Comparison of ENCODE assay signal across 1 cellular context in the genomic region with DNA sequence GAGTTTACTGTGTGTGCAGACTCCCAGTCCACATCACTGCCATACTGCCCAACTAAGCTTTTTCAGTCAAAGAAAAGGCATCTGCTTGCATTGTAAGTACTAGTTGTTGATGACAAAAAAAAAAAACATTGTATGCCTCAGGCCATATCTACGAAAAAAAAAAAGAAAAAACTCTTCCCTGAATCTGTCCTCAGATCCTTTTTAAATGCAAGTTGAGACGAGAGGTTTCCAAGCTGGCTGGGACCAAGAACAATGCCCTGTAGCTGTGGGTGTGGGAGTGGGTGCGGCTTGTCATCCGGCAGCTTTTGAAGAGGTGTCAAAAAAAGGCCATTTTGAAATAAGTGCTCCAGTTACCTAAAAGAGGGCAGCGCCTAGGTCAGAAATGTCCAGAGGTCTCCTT.
TF ChIP-seq lines count a peak whose summit lies in the region.

No MANE protein-coding gene starts in this region.

TF ChIP-seq in GM23338, 12 proteins besides CTCF, POLR2A, EP300 and RAD21 (continued from another document):
- TF ChIP-seq, protein P1, sequence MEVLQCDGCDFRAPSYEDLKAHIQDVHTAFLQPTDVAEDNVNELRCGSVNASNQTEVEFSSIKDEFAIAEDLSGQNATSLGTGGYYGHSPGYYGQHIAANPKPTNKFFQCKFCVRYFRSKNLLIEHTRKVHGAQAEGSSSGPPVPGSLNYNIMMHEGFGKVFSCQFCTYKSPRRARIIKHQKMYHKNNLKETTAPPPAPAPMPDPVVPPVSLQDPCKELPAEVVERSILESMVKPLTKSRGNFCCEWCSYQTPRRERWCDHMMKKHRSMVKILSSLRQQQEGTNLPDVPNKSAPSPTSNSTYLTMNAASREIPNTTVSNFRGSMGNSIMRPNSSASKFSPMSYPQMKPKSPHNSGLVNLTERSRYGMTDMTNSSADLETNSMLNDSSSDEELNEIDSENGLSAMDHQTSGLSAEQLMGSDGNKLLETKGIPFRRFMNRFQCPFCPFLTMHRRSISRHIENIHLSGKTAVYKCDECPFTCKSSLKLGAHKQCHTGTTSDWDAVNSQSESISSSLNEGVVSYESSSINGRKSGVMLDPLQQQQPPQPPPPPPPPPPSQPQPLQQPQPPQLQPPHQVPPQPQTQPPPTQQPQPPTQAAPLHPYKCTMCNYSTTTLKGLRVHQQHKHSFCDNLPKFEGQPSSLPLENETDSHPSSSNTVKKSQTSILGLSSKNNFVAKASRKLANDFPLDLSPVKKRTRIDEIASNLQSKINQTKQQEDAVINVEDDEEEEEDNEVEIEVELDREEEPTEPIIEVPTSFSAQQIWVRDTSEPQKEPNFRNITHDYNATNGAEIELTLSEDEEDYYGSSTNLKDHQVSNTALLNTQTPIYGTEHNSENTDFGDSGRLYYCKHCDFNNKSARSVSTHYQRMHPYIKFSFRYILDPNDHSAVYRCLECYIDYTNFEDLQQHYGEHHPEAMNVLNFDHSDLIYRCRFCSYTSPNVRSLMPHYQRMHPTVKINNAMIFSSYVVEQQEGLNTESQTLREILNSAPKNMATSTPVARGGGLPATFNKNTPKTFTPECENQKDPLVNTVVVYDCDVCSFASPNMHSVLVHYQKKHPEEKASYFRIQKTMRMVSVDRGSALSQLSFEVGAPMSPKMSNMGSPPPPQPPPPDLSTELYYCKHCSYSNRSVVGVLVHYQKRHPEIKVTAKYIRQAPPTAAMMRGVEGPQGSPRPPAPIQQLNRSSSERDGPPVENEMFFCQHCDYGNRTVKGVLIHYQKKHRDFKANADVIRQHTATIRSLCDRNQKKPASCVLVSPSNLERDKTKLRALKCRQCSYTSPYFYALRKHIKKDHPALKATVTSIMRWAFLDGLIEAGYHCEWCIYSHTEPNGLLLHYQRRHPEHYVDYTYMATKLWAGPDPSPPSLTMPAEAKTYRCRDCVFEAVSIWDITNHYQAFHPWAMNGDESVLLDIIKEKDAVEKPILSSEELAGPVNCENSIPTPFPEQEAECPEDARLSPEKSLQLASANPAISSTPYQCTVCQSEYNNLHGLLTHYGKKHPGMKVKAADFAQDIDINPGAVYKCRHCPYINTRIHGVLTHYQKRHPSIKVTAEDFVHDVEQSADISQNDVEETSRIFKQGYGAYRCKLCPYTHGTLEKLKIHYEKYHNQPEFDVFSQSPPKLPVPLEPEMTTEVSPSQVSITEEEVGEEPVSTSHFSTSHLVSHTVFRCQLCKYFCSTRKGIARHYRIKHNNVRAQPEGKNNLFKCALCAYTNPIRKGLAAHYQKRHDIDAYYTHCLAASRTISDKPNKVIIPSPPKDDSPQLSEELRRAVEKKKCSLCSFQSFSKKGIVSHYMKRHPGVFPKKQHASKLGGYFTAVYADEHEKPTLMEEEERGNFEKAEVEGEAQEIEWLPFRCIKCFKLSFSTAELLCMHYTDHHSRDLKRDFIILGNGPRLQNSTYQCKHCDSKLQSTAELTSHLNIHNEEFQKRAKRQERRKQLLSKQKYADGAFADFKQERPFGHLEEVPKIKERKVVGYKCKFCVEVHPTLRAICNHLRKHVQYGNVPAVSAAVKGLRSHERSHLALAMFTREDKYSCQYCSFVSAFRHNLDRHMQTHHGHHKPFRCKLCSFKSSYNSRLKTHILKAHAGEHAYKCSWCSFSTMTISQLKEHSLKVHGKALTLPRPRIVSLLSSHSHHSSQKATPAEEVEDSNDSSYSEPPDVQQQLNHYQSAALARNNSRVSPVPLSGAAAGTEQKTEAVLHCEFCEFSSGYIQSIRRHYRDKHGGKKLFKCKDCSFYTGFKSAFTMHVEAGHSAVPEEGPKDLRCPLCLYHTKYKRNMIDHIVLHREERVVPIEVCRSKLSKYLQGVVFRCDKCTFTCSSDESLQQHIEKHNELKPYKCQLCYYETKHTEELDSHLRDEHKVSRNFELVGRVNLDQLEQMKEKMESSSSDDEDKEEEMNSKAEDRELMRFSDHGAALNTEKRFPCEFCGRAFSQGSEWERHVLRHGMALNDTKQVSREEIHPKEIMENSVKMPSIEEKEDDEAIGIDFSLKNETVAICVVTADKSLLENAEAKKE (CRISPR knock-in tag; IDR thresholded peaks at IDR 0.05): no peak
- TF ChIP-seq ZNF331 (CRISPR knock-in tag; IDR thresholded peaks at IDR 0.05; ENCODE audit: low read depth) (no peak), JUNB (IDR thresholded peaks at IDR 0.05; ENCODE audit: unreplicated experiment) (no peak)
- TF ChIP-seq, protein P2, sequence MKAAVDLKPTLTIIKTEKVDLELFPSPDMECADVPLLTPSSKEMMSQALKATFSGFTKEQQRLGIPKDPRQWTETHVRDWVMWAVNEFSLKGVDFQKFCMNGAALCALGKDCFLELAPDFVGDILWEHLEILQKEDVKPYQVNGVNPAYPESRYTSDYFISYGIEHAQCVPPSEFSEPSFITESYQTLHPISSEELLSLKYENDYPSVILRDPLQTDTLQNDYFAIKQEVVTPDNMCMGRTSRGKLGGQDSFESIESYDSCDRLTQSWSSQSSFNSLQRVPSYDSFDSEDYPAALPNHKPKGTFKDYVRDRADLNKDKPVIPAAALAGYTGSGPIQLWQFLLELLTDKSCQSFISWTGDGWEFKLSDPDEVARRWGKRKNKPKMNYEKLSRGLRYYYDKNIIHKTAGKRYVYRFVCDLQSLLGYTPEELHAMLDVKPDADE (IDR thresholded peaks at IDR 0.05): no peak
- TF ChIP-seq, protein P3, sequence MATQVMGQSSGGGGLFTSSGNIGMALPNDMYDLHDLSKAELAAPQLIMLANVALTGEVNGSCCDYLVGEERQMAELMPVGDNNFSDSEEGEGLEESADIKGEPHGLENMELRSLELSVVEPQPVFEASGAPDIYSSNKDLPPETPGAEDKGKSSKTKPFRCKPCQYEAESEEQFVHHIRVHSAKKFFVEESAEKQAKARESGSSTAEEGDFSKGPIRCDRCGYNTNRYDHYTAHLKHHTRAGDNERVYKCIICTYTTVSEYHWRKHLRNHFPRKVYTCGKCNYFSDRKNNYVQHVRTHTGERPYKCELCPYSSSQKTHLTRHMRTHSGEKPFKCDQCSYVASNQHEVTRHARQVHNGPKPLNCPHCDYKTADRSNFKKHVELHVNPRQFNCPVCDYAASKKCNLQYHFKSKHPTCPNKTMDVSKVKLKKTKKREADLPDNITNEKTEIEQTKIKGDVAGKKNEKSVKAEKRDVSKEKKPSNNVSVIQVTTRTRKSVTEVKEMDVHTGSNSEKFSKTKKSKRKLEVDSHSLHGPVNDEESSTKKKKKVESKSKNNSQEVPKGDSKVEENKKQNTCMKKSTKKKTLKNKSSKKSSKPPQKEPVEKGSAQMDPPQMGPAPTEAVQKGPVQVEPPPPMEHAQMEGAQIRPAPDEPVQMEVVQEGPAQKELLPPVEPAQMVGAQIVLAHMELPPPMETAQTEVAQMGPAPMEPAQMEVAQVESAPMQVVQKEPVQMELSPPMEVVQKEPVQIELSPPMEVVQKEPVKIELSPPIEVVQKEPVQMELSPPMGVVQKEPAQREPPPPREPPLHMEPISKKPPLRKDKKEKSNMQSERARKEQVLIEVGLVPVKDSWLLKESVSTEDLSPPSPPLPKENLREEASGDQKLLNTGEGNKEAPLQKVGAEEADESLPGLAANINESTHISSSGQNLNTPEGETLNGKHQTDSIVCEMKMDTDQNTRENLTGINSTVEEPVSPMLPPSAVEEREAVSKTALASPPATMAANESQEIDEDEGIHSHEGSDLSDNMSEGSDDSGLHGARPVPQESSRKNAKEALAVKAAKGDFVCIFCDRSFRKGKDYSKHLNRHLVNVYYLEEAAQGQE (IDR thresholded peaks at IDR 0.05; ENCODE audit: unreplicated experiment): no peak
TF ChIP-seq in GM23338: peak in this region for 0.
